ENCODE assay signal across 8 cellular contexts in genomic region chr12:113048716-113049127, GRCh38. TPM values are rescaled to one million over a fixed set of nuclear protein-coding genes. Genes with fewer than 3 reads are reported as not detected.
DNase-seq lines count a peak whose midpoint lies in the region; TF ChIP-seq lines count a peak whose summit lies in the region.

No MANE protein-coding gene starts in this region.

- DNase-seq in NK-92 treated with Interleukin-12 subunit alpha and Interleukin-12 subunit beta, amount 100 ng/mL, for 24 hours (lab: John Stamatoyannopoulos, UW) = peak; percentile 14
- DNase-seq in NK-92 (lab: John Stamatoyannopoulos, UW; ENCODE audit: unreplicated experiment) (no peak), NCI-H187 (lab: John Stamatoyannopoulos, UW) (peak; percentile 53 to 57), T-helper 22 cell (ENCODE audit: low read depth) (peak; percentile 17), astrocyte of the cerebellum (ENCODE audit: low read depth) (peak; percentile 45), iPS-NIHi11 (ENCODE audit: low spot score) (peak; percentile 79), mesenteric fat pad (ENCODE audit: low spot score) (no peak)
- DNase-seq in stimulated activated CD4-positive, alpha-beta T cell treated with anti-CD3 and anti-CD28 coated beads, Interleukin-12 subunit alpha, Interleukin-12 subunit beta, amount 100 ng/mL, for 4 hours = peak; percentile 42

- peak; percentile 80 for TF ChIP-seq CTCF in astrocyte of the cerebellum (IDR thresholded peaks at IDR 0.05; ENCODE audit: low read depth, low read length, missing control alignments)

- H3K4me3 ChIP-seq in astrocyte of the cerebellum (ENCODE audit: low read depth, low read length) = no peak overlapping the region

- in situ Hi-C loops in astrocyte of the cerebellum (cut with HindIII; ENCODE audit: low sequenced_read_pairs) = no loop called here

RNA-seq across cellular contexts. Expression of gene DTX1, which starts 7.8 kb away (rescaled TPM):
- 69.9 TPM for total RNA-seq in mesenteric fat pad

Comparison
In these comparisons a context has a peak if more than half of its experiments do, and no peak if none do; other contexts are left out.
1. DNase-seq: peak in NK-92 treated with Interleukin-12 subunit alpha and Interleukin-12 subunit beta, amount 100 ng/mL, for 24 hours (single experiment), NCI-H187 (2 of 2), T-helper 22 cell (single experiment), astrocyte of the cerebellum (single experiment), iPS-NIHi11 (single experiment) and stimulated activated CD4-positive, alpha-beta T cell treated with anti-CD3 and anti-CD28 coated beads, Interleukin-12 subunit alpha, Interleukin-12 subunit beta, amount 100 ng/mL, for 4 hours (single experiment); none in NK-92 (single experiment) and mesenteric fat pad (single experiment).